In genomic region chr16:17448640-17449638, GRCh38 we compare ENCODE assay signal across 9 cellular contexts. TPM values are rescaled to one million over a fixed set of nuclear protein-coding genes. Genes with fewer than 3 reads are reported as not detected.
DNase-seq lines count a peak whose midpoint lies in the region; ATAC-seq and TF ChIP-seq lines count a peak whose summit lies in the region.
"Had no signal": no experiment of that assay in that cellular context is flagged by ENCODE, and none has a peak within 500 bp of the region (broad histone marks: within the 10 kb centered on the region; RNA-seq: fewer than 3 reads in every experiment).

No MANE protein-coding gene starts in this region.

- in situ Hi-C loops in GM13977 (cut with MboI; ENCODE audit: low pct_unique_long_range_greater_than_20kb, low sequenced_read_pairs, unreplicated experiment), result no loop called here

- H3K27me3 Mint-ChIP-seq in T-cell, result no peaks in the 10 kb centered on the region
- no peaks in the 10 kb centered on the region for H3K27me3 Mint-ChIP-seq in activated naive CD8-positive, alpha-beta T cell treated with anti-CD3 and anti-CD28 coated beads, Interleukin-2, amount 50 U/mL, for 24 hours

- no peak for TF ChIP-seq CTCF in GM13977 (IDR thresholded peaks at IDR 0.05; ENCODE audit: extremely low read depth, insufficient read depth, missing control alignments)

- H3K27ac Mint-ChIP-seq in T-cell, result peak overlapping the region; percentile 83 to 90
- peak overlapping the region; percentile 86 for H3K27ac Mint-ChIP-seq in activated naive CD8-positive, alpha-beta T cell treated with anti-CD3 and anti-CD28 coated beads, Interleukin-2, amount 50 U/mL, for 24 hours

- H3K4me3 Mint-ChIP-seq in T-cell, result peak overlapping the region in 2 of 3 donors; percentile 43 to 62
- peak overlapping the region; percentile 29 for H3K4me3 Mint-ChIP-seq in activated naive CD8-positive, alpha-beta T cell treated with anti-CD3 and anti-CD28 coated beads, Interleukin-2, amount 50 U/mL, for 24 hours

- peak; percentile 42 for DNase-seq in GM13977 (ENCODE audit: low spot score)
- peak in 28 of 34 experiments; percentile 10 to 57 (median 34) for DNase-seq in T-cell
- peak; percentile 42 for DNase-seq in activated naive CD8-positive, alpha-beta T cell treated with anti-CD3 and anti-CD28 coated beads, Interleukin-2, amount 50 U/mL, for 24 hours
- DNase-seq in sciatic nerve (ENCODE audit: low spot score), result peak; percentile 70
- DNase-seq in NCI-H526 treated with DMSO at 0.1 percent for 48 hours (lab: John Stamatoyannopoulos, UW), result no peak
- DNase-seq in HT-29 (ENCODE audit: low spot score), result no peak
- DNase-seq: HCEC 1CT had no signal

- peak; percentile 74 to 81 (median 77) for ATAC-seq in T-cell (replicated peaks in 1 of 4)
- peak; percentile 66 for ATAC-seq in activated naive CD8-positive, alpha-beta T cell treated with anti-CD3 and anti-CD28 coated beads, Interleukin-2, amount 50 U/mL, for 24 hours
- ATAC-seq in sciatic nerve, result peak; percentile 76
- ATAC-seq in HG02610 (IDR thresholded peaks at IDR 0.05; ENCODE audit: unreplicated experiment), result no peak
- no peak for ATAC-seq in GM21423 (IDR thresholded peaks at IDR 0.05; ENCODE audit: unreplicated experiment)

- intact Hi-C loops in sciatic nerve (cut with DNase I), result no loop called here

- peaks cover 10% of the 10 kb centered on the region for H3K36me3 Mint-ChIP-seq in T-cell
- no peaks in the 10 kb centered on the region for H3K36me3 Mint-ChIP-seq in activated naive CD8-positive, alpha-beta T cell treated with anti-CD3 and anti-CD28 coated beads, Interleukin-2, amount 50 U/mL, for 24 hours (ENCODE audit: low read depth)

- CTCF ChIA-PET in T-cell (lab: Charles Lee), result no interaction called here

- POLR2A ChIA-PET in T-cell (lab: Charles Lee), result interaction anchor here in 1 of 2 donors (0.6 kb wide), 1 partner anchor 83 kb away, joined by 13 read pairs; no protein-coding TSS in a partner anchor

- H3K9me3 Mint-ChIP-seq in T-cell, result peaks cover 0 to under 1% (median 0%) of the 10 kb centered on the region in 3 donors
- H3K9me3 Mint-ChIP-seq in activated naive CD8-positive, alpha-beta T cell treated with anti-CD3 and anti-CD28 coated beads, Interleukin-2, amount 50 U/mL, for 24 hours, result no peaks in the 10 kb centered on the region

- peaks cover 55 to 73% (median 57%) of the 10 kb centered on the region in 3 donors for H3K4me1 Mint-ChIP-seq in T-cell
- peaks cover 51% of the 10 kb centered on the region for H3K4me1 Mint-ChIP-seq in activated naive CD8-positive, alpha-beta T cell treated with anti-CD3 and anti-CD28 coated beads, Interleukin-2, amount 50 U/mL, for 24 hours

RNA-seq across cellular contexts. Expression of gene XYLT1, which starts 21.8 kb away (rescaled TPM):
- total RNA-seq in T-cell (10 to 100 TPM; 25.8 to 70.6 (median 57.8) TPM), sciatic nerve (17.3 TPM)
- 0.10 and 0.38 TPM in 2 replicates for total RNA-seq in HT-29 (2014; rRNA removed; shearing (Covaris generic))

Comparison
In these comparisons a context has a peak if more than half of its experiments do, and no peak if none do; other contexts are left out.
1. DNase-seq: peak in GM13977 (single experiment), T-cell (28 of 34), activated naive CD8-positive, alpha-beta T cell treated with anti-CD3 and anti-CD28 coated beads, Interleukin-2, amount 50 U/mL, for 24 hours (single experiment) and sciatic nerve (single experiment); none in NCI-H526 treated with DMSO at 0.1 percent for 48 hours (single experiment) and HT-29 (single experiment).
2. ATAC-seq: peak in T-cell (4 of 4), activated naive CD8-positive, alpha-beta T cell treated with anti-CD3 and anti-CD28 coated beads, Interleukin-2, amount 50 U/mL, for 24 hours (single experiment) and sciatic nerve (single experiment); none in HG02610 (single experiment) and GM21423 (single experiment).
3. RNA of gene XYLT1, which starts 21.8 kb away (total RNA-seq): 25.8 to 70.6 TPM in T-cell and 17.3 TPM in sciatic nerve (single experiment); 0.10 to 0.38 TPM in HT-29; every median in the first group is over 10 times any median in the second.